ENCODE assay signal across 13 cellular contexts in genomic region chr1:235588916-235589515, GRCh38.
A peak's percentile ranks its signal among the peaks of the same experiment; 100 is the strongest.
DNase-seq lines count a peak whose midpoint lies in the region; FAIRE-seq and TF ChIP-seq lines count a peak whose summit lies in the region.
"Had no signal": no experiment of that assay in that cellular context is flagged by ENCODE, and none has a peak within 500 bp of the region (broad histone marks: within the 10 kb centered on the region; RNA-seq: fewer than 3 reads in every experiment).

No MANE protein-coding gene starts in this region.

- peaks cover 9% of the 10 kb centered on the region; the same call in 1 of the 2 replicates for H3K23me2 ChIP-seq in H1 (ENCODE audit: low read depth, low read length)

- no peak overlapping the region for H3K9ac ChIP-seq in H1 (replicated peaks in 1 of 4; ENCODE audit: extremely low read depth in 1 of 4, low read depth in 3 of 4, low read length in 3 of 4)

- DNase-seq in DMS 273 (lab: John Stamatoyannopoulos, UW; ENCODE audit: unreplicated experiment) (peak; percentile 28), DMS 273 treated with DMSO at 0.1 percent for 48 hours (lab: John Stamatoyannopoulos, UW) (no peak), NCI-H69 (lab: John Stamatoyannopoulos, UW) (peak; percentile 31), H1 (ENCODE audit: low read depth in 1 of 2, low spot score in 2 of 2) (no peak), retina (peak; percentile 35), NK-92 (lab: John Stamatoyannopoulos, UW; ENCODE audit: unreplicated experiment) (no peak), NCI-H2107 (lab: John Stamatoyannopoulos, UW) (no peak), HAP-1 (ENCODE audit: low spot score in 2 of 2) (no peak)
- DNase-seq: activated T-cell treated with anti-CD3 and anti-CD28 coated beads, Interleukin-2, amount 50 U/mL, for 1 hour; foreskin fibroblast; tibial artery had no signal

- H3K23ac ChIP-seq in H1 (ENCODE audit: insufficient read length) = no peak overlapping the region

- WGBS in H1 (ENCODE audit: extremely low coverage in 1 of 2, insufficient coverage in 1 of 2, insufficient read length in 1 of 2, insufficient replicate concordance in 2 of 2, low coverage in 1 of 2, low lambda C conversion rate in 2 of 2, missing lambda C conversion rate in 1 of 2), 2 experiments = 93% methylated on average over 12 of the region's 12 CpGs; no CpG with 5 or more reads in 1 of the 2 experiments

- H3K18ac ChIP-seq in H1 (ENCODE audit: extremely low read depth, low read length) = no peak overlapping the region

- no peak overlapping the region for H3K4me3 ChIP-seq in H1 (ENCODE audit: extremely low read depth in 1 of 4, insufficient read depth in 2 of 4, low read depth in 3 of 4, low read length in 4 of 4)
- no peak overlapping the region for H3K4me3 ChIP-seq in HAP-1
- H3K4me3 ChIP-seq: tibial artery had no signal

- no peak for TF ChIP-seq CTCF in H1 (IDR thresholded peaks at IDR 0.05; ENCODE audit: control extremely low read depth in 1 of 3, insufficient read depth in 1 of 3, low read depth in 1 of 3, low read length in 3 of 3)

- CTCF ChIA-PET in H1 (lab: Charles Lee; ENCODE audit: partially characterized antibody) = interaction anchor here (0.6 to 7.2 kb wide), 6 partner anchors 11 to 142 kb away, joined by 3 to 77 read pairs (median 4); no protein-coding TSS in a partner anchor

- no peaks in the 10 kb centered on the region; a peak in 1 of 4 replicates for H3K79me2 ChIP-seq in H1 (ENCODE audit: control insufficient read depth in 1 of 2, insufficient read depth in 2 of 2, low read length in 2 of 2)

- H2AFZ ChIP-seq in H1 (ENCODE audit: low read length) = no peak overlapping the region

- H2BK15ac ChIP-seq in H1 (ENCODE audit: low read length) = no peak overlapping the region

- no peak for FAIRE-seq in H1 (lab: Jason Lieb, UNC)
- FAIRE-seq: TTC549 had no signal

- H4K91ac ChIP-seq in H1 (replicated peaks; ENCODE audit: insufficient read length, low read length) = no peak overlapping the region

- H3K4ac ChIP-seq in H1 (replicated peaks; ENCODE audit: insufficient read length, low read depth, low read length) = no peak overlapping the region

- H4K8ac ChIP-seq in H1 (ENCODE audit: extremely low read depth, insufficient read depth, low read length) = peak overlapping the region; percentile 52; the same call in 1 of the 2 replicates

- TF ChIP-seq RAD21 in H1 (IDR thresholded peaks at IDR 0.05 in 1 of 2, conservative IDR thresholded peaks at IDR 0.05 in 1 of 2; ENCODE audit: low read depth in 2 of 2, low read length in 2 of 2) = no peak

- H4K5ac ChIP-seq in H1 (ENCODE audit: insufficient read length, low read depth, low read length) = no peak overlapping the region

- H3K27ac ChIP-seq in H1 (ENCODE audit: low read depth, low read length) = no peak overlapping the region
- H3K27ac ChIP-seq: 22Rv1, tibial artery had no signal

- no peak overlapping the region for H3K14ac ChIP-seq in H1 (ENCODE audit: insufficient read length)

- H4K20me1 ChIP-seq in H1 (replicated peaks in 1 of 2; ENCODE audit: control insufficient read depth in 1 of 2, insufficient read depth in 2 of 2, low read length in 2 of 2) = peaks cover 0 to 2% of the 10 kb centered on the region in 2 experiments

- in situ Hi-C loops in HAP-1 (cut with MboI; ENCODE audit: low sequenced_read_pairs) = no loop called here

- TF ChIP-seq POLR2A in H1 (IDR thresholded peaks at IDR 0.05; ENCODE audit: control extremely low read depth in 1 of 2, low read depth in 2 of 2, low read length in 2 of 2) = no peak

- H3K56ac ChIP-seq in H1 (replicated peaks; ENCODE audit: insufficient read length, low read depth, low read length) = no peak overlapping the region

- H3K79me1 ChIP-seq in H1 (ENCODE audit: low read depth, low read length) = no peaks in the 10 kb centered on the region; the same call in 1 of the 2 replicates

- no peaks in the 10 kb centered on the region for H3K27me3 ChIP-seq in H1 (replicated peaks in 1 of 4; ENCODE audit: control insufficient read depth in 3 of 4, extremely low read depth in 1 of 4, insufficient read depth in 3 of 4, low read length in 3 of 4)
- no peaks in the 10 kb centered on the region for H3K27me3 ChIP-seq in HAP-1 (ENCODE audit: low read depth)

- no peaks in the 10 kb centered on the region for H3K4me1 ChIP-seq in H1 (replicated peaks in 1 of 4; ENCODE audit: control insufficient read depth in 3 of 4, insufficient read depth in 4 of 4, low read length in 3 of 4)
- no peaks in the 10 kb centered on the region for H3K4me1 ChIP-seq in HAP-1
- H3K4me1 ChIP-seq: tibial artery had no signal

- H2BK5ac ChIP-seq in H1 (ENCODE audit: low read depth, low read length) = 0 out of 2 replicates have a peak overlapping the region, but pooled peaks have one; percentile 60

- no peak for TF ChIP-seq EP300 in H1 (IDR thresholded peaks at IDR 0.05; ENCODE audit: borderline replicate concordance in 1 of 2, low read depth in 2 of 2, low read length in 2 of 2)

- no peak overlapping the region for H3K4me2 ChIP-seq in H1 (ENCODE audit: insufficient read depth in 1 of 2, low read depth in 2 of 2, low read length in 2 of 2)

- H2AK5ac ChIP-seq in H1 (ENCODE audit: low read depth, low read length) = no peak overlapping the region

- no peak overlapping the region for H2BK20ac ChIP-seq in H1 (ENCODE audit: low read length)

- no peak overlapping the region for H2BK120ac ChIP-seq in H1 (replicated peaks; ENCODE audit: low read depth, low read length)

- H3K9me3 ChIP-seq in H1 (ENCODE audit: insufficient read depth in 2 of 2, low read depth in 1 of 2, low read length in 1 of 2) = peaks cover 8 to 13% of the 10 kb centered on the region in 2 experiments; a peak in 3 of 4 replicates
- H3K9me3 ChIP-seq in HAP-1 = peaks cover 12% of the 10 kb centered on the region

- H3K36me3 ChIP-seq in H1 (ENCODE audit: control insufficient read depth in 2 of 4, insufficient read depth in 4 of 4, low read length in 3 of 4) = peaks cover 3 to 12% (median 7%) of the 10 kb centered on the region in 4 experiments; a peak in 5 of 8 replicates
- no peaks in the 10 kb centered on the region for H3K36me3 ChIP-seq in HAP-1 (replicated peaks)
- H3K36me3 ChIP-seq: tibial artery had no signal

- POLR2A ChIA-PET in H1 (lab: Charles Lee; ENCODE audit: partially characterized antibody) = no interaction called here

- no peak overlapping the region for H2BK12ac ChIP-seq in H1 (ENCODE audit: low read depth, low read length)

TF ChIP-seq in H1, 55 proteins besides CTCF, POLR2A, EP300 and RAD21 (continues in another document):
- TF ChIP-seq POU5F1 (IDR thresholded peaks at IDR 0.05; ENCODE audit: low read depth, low read length) (no peak), BCL11A (IDR thresholded peaks at IDR 0.05; ENCODE audit: low read depth in 2 of 2, low read length in 2 of 2) (no peak), SUZ12 (IDR thresholded peaks at IDR 0.05; ENCODE audit: low read length) (no peak), SIN3A (conservative IDR thresholded peaks at IDR 0.05 in 1 of 2, IDR thresholded peaks at IDR 0.05 in 1 of 2; ENCODE audit: low read depth in 1 of 2, low read length in 2 of 2) (no peak)

Comparison
In these comparisons a context has a peak if more than half of its experiments do, and no peak if none do; other contexts are left out.
1. DNase-seq: peak in DMS 273 (single experiment), NCI-H69 (single experiment) and retina (single experiment); none in DMS 273 treated with DMSO at 0.1 percent for 48 hours (single experiment), H1 (0 of 2), NK-92 (single experiment), NCI-H2107 (single experiment) and HAP-1 (0 of 2).